In genomic region chr12:112514926-112515642, GRCh38 we compare ENCODE assay signal across 24 cellular contexts.
DNase-seq lines count a peak whose midpoint lies in the region; ATAC-seq and TF ChIP-seq lines count a peak whose summit lies in the region.
"Had no signal": no experiment of that assay in that cellular context is flagged by ENCODE, and none has a peak within 500 bp of the region (broad histone marks: within the 10 kb centered on the region; RNA-seq: fewer than 3 reads in every experiment).

No MANE protein-coding gene starts in this region.

- no peak overlapping the region for H3K4ac ChIP-seq in mesenchymal stem cell (ENCODE audit: low read depth in 1 of 2, low read length in 2 of 2)

- H3K27me3 ChIP-seq in adipocyte (replicated peaks; ENCODE audit: control insufficient read depth, insufficient read depth, low read length) (peaks cover 8% of the 10 kb centered on the region), mesenchymal stem cell (ENCODE audit: control insufficient read depth in 1 of 2, insufficient read depth in 1 of 2, low read length in 2 of 2) (peaks cover 0 to 12% of the 10 kb centered on the region in 2 experiments), colonic mucosa (no peaks in the 10 kb centered on the region)
- H3K27me3 ChIP-seq: BE2C, Peyer's patch had no signal

- H3K4me3 ChIP-seq in adipocyte (ENCODE audit: low read length), result no peak overlapping the region
- H3K4me3 ChIP-seq in mesenchymal stem cell (ENCODE audit: insufficient read depth in 1 of 2, low read depth in 1 of 2, low read length in 2 of 2), result no peak overlapping the region
- no peak overlapping the region for H3K4me3 ChIP-seq in colonic mucosa
- H3K4me3 ChIP-seq: lower lobe of right lung, Peyer's patch, SK-N-MC had no signal

- H3K9me3 ChIP-seq in adipocyte (ENCODE audit: control insufficient read depth, low read length) (no peaks in the 10 kb centered on the region), mesenchymal stem cell (ENCODE audit: control insufficient read depth, low read length) (no peaks in the 10 kb centered on the region), colonic mucosa (no peaks in the 10 kb centered on the region)
- H3K9me3 ChIP-seq: BE2C, lower lobe of right lung, Peyer's patch had no signal

- WGBS in mesenchymal stem cell, result 95% methylated on average over 9 of the region's 9 CpGs

- H2BK12ac ChIP-seq in mesenchymal stem cell (ENCODE audit: low read length in 2 of 2), result no peak overlapping the region

- no peak overlapping the region for H3K18ac ChIP-seq in mesenchymal stem cell (ENCODE audit: low read depth in 1 of 2, low read length in 2 of 2)

- H3K27ac ChIP-seq in mesenchymal stem cell (ENCODE audit: low read length, poor library complexity, severe bottlenecking) (peak overlapping the region; percentile 29), colonic mucosa (no peak overlapping the region)
- H3K27ac ChIP-seq: lower lobe of right lung, Peyer's patch, SK-N-MC, VCaP had no signal

- H4K8ac ChIP-seq in mesenchymal stem cell (ENCODE audit: low read length), result no peak overlapping the region

- no peak overlapping the region for H3K23ac ChIP-seq in mesenchymal stem cell (ENCODE audit: low read length in 2 of 2)

- intact Hi-C loops in colonic mucosa (cut with DNase I), result no loop called here

- H2BK5ac ChIP-seq in mesenchymal stem cell (ENCODE audit: low read depth, low read length, poor library complexity, severe bottlenecking), result no peak overlapping the region

- no peak overlapping the region for H3K14ac ChIP-seq in mesenchymal stem cell (ENCODE audit: low read length in 2 of 2)

- H3K9ac ChIP-seq in adipocyte (ENCODE audit: low read length), result no peak overlapping the region
- peak overlapping the region; percentile 1 for H3K9ac ChIP-seq in mesenchymal stem cell (ENCODE audit: low read length)
- H3K9ac ChIP-seq in colonic mucosa (ENCODE audit: low read depth in 2 of 2, low read length in 2 of 2), result no peak overlapping the region

- H2AFZ ChIP-seq in mesenchymal stem cell (ENCODE audit: low read depth, low read length), result no peak overlapping the region

- no peak overlapping the region for H3K4me2 ChIP-seq in mesenchymal stem cell (ENCODE audit: low read length, poor library complexity, severe bottlenecking)

- H2BK120ac ChIP-seq in mesenchymal stem cell (ENCODE audit: low read depth, low read length), result no peak overlapping the region

- peaks cover 18% of the 10 kb centered on the region for H3K36me3 ChIP-seq in adipocyte (ENCODE audit: control insufficient read depth, insufficient read depth, low read length, severe bottlenecking)
- H3K36me3 ChIP-seq in mesenchymal stem cell (ENCODE audit: control insufficient read depth in 1 of 2, insufficient read depth in 2 of 2, low read depth in 1 of 2, low read length in 2 of 2), result peaks cover 1 to 17% of the 10 kb centered on the region in 2 experiments
- no peaks in the 10 kb centered on the region for H3K36me3 ChIP-seq in colonic mucosa
- H3K36me3 ChIP-seq: lower lobe of right lung, Peyer's patch had no signal

- peaks cover 5% of the 10 kb centered on the region for H3K79me1 ChIP-seq in mesenchymal stem cell (replicated peaks; ENCODE audit: low read length, poor library complexity, severe bottlenecking)

- DNase-seq in Ammon's horn (ENCODE audit: low spot score) (peak; percentile 19), GM04504 (ENCODE audit: low read depth) (peak; percentile 7), adipocyte (ENCODE audit: low read depth) (peak; percentile 73), mesenchymal stem cell (no peak), hepatic stellate cell (ENCODE audit: low spot score) (no peak), colonic mucosa (no peak)
- DNase-seq: activated CD4-positive, alpha-beta T cell treated with anti-CD3 and anti-CD28 coated beads, Interleukin-2, amount 50 U/mL, for 1 hour; activated naive CD4-positive, alpha-beta T cell treated with anti-CD3 and anti-CD28 coated beads for 36 hours; activated T-cell treated with anti-CD3 and anti-CD28 coated beads for 4 hours; BE2C; cerebellar nuclear complex; COR-L47; DMS79; effector CD4-positive, alpha-beta T cell; erythroblast; H9; lower lobe of right lung; NCI-H2081 treated with DMSO at 0.1 percent for 48 hours; NK-92 treated with Interleukin-12 subunit alpha and Interleukin-12 subunit beta, amount 100 ng/mL, for 24 hours; Peyer's patch had no signal

- peaks cover 3% of the 10 kb centered on the region for H3K4me1 ChIP-seq in adipocyte (ENCODE audit: control insufficient read depth, insufficient read depth, low read length)
- peaks cover 6% of the 10 kb centered on the region for H3K4me1 ChIP-seq in mesenchymal stem cell (ENCODE audit: control insufficient read depth, insufficient read depth, low read depth, low read length)
- H3K4me1 ChIP-seq in colonic mucosa, result no peaks in the 10 kb centered on the region
- H3K4me1 ChIP-seq: BE2C, lower lobe of right lung, Peyer's patch had no signal

- H4K91ac ChIP-seq in mesenchymal stem cell (ENCODE audit: low read length), result no peak overlapping the region

- H2BK15ac ChIP-seq in mesenchymal stem cell (ENCODE audit: low read depth, poor library complexity, severe bottlenecking), result no peak overlapping the region

- H2AK5ac ChIP-seq in mesenchymal stem cell (ENCODE audit: low read length, severe bottlenecking), result no peak overlapping the region

- TF ChIP-seq CTCF in colonic mucosa (IDR thresholded peaks at IDR 0.05), result no peak

- ATAC-seq in GM21723 (IDR thresholded peaks at IDR 0.05; ENCODE audit: unreplicated experiment), result no peak
- ATAC-seq in GM18502 (IDR thresholded peaks at IDR 0.05; ENCODE audit: poor library complexity, unreplicated experiment), result no peak
- ATAC-seq: lower lobe of right lung had no signal

Comparison
In these comparisons a context has a peak if more than half of its experiments do, and no peak if none do; other contexts are left out.
1. DNase-seq: peak in Ammon's horn (single experiment), GM04504 (single experiment) and adipocyte (single experiment); none in mesenchymal stem cell (single experiment), hepatic stellate cell (single experiment) and colonic mucosa (single experiment).